In genomic region chr5:43680286-43680685, GRCh38 we compare ENCODE assay signal across 23 cellular contexts.
"Had no signal": no experiment of that assay in that cellular context is flagged by ENCODE, and none has a peak within 500 bp of the region (broad histone marks: within the 10 kb centered on the region; RNA-seq: fewer than 3 reads in every experiment).

No MANE protein-coding gene starts in this region.

- ATAC-seq: esophagus mucosa; left lobe of liver; stimulated activated naive B cell treated with anti-CD40 and anti-IgM and Interleukin-4, amounts not matched to agents 10 μg/mL and 1 μg/mL and 100 μg/mL, for 72 hours; upper lobe of right lung had no signal

- H3K36me3 ChIP-seq: adrenal gland, thoracic aorta had no signal

- H3K27me3 ChIP-seq: adrenal gland, sigmoid colon, spleen, upper lobe of right lung had no signal

- DNase-seq: activated CD4-positive, alpha-beta T cell treated with anti-CD3 and anti-CD28 coated beads, Interleukin-2, amount 50 U/mL, for 1 hour; activated CD4-positive, CD25-positive, alpha-beta regulatory T cell treated with anti-CD3 and anti-CD28 coated beads, Interleukin-2, amount 50 U/mL, for 72 hours; activated CD8-positive, alpha-beta memory T cell treated with anti-CD3 and anti-CD28 coated beads for 24 hours; activated CD8-positive, alpha-beta memory T cell treated with anti-CD3 and anti-CD28 coated beads, Interleukin-2, amount 50 U/mL, for 48 hours; activated effector memory CD4-positive, alpha-beta T cell treated with Interleukin-2 at 50 U/mL for 16 hours; activated naive CD4-positive, alpha-beta T cell treated with anti-CD3 and anti-CD28 coated beads, Interleukin-2, amount 50 U/mL, for 16 hours; activated T-cell treated with anti-CD3 and anti-CD28 coated beads, Interleukin-2, amount 50 U/mL, for 48 hours; adrenal gland; effector CD8-positive, alpha-beta T cell; head of caudate nucleus; kidney; mammary epithelial cell; midbrain; nephron progenitor cell; nucleus accumbens; sigmoid colon; spleen; stimulated activated naive B cell treated with anti-CD40 and anti-IgM and Interleukin-4, amounts not matched to agents 10 μg/mL and 1 μg/mL and 100 μg/mL, for 72 hours; T-helper 2 cell; upper lobe of right lung had no signal

- H3K4me3 ChIP-seq: adrenal gland, sigmoid colon, spleen, thoracic aorta, upper lobe of right lung had no signal

- H3K9me3 ChIP-seq: adrenal gland, sigmoid colon, spleen, thoracic aorta, upper lobe of right lung had no signal
